In genomic region chr11:20111871-20112270, GRCh38 we compare ENCODE assay signal across 1 cellular context.
TF ChIP-seq lines count a peak whose summit lies in the region.

No MANE protein-coding gene starts in this region.

TF ChIP-seq in K562, 482 proteins besides CTCF, POLR2A, EP300 and RAD21 (continued from another document):
- TF ChIP-seq BRF2 (IDR thresholded peaks at IDR 0.05; ENCODE audit: borderline replicate concordance, insufficient read depth, insufficient read length) = no peak
